Comparison of ENCODE assay signal across 28 cellular contexts in the genomic region with DNA sequence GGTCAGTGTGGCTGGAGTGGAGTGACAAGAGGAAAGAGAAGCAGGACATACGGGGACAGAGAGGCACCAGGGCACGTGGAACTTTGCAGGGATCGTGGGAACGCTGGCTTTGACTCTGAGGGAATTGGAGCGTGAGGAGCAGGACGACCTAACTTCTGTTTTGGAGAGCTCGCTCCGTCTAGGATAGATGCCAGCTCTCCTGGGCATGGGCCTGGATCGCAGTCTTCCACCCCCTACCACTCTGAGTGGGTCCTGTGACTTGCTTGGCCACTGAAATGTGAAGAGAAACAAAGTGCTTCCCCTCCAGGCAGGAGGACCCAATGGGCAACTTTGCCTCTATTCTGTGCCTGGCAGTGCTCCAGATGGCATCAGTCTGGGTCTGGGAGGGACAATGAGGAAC.
"Had no signal": no experiment of that assay in that cellular context is flagged by ENCODE, and none has a peak within 500 bp of the region (broad histone marks: within the 10 kb centered on the region; RNA-seq: fewer than 3 reads in every experiment).

No MANE protein-coding gene starts in this region.

- H3K27me3 ChIP-seq: adrenal gland, brain microvascular endothelial cell, esophagus muscularis mucosa, foreskin keratinocyte, stomach, suprapubic skin, transverse colon had no signal

- FAIRE-seq: astrocyte, islet of Langerhans had no signal

- H3K27ac ChIP-seq: adrenal gland, brain microvascular endothelial cell, esophagus muscularis mucosa, foreskin keratinocyte, skin epidermis, stomach, suprapubic skin, transverse colon, VCaP had no signal

- H3K4me3 ChIP-seq: adrenal gland, esophagus muscularis mucosa, skin epidermis, stomach, suprapubic skin, transverse colon had no signal

- H3K36me3 ChIP-seq: adrenal gland, brain microvascular endothelial cell, esophagus muscularis mucosa, stomach, suprapubic skin, transverse colon had no signal

- DNase-seq: activated CD4-positive, alpha-beta T cell treated with anti-CD3 and anti-CD28 coated beads for 48 hours; activated CD4-positive, alpha-beta T cell treated with anti-CD3 and anti-CD28 coated beads, Interleukin-2, amount 50 U/mL, for 48 hours; activated CD8-positive, alpha-beta memory T cell treated with anti-CD3 and anti-CD28 coated beads for 24 hours; activated CD8-positive, alpha-beta memory T cell treated with anti-CD3 and anti-CD28 coated beads, Interleukin-2, amount 50 U/mL, for 4 hours; activated effector memory CD4-positive, alpha-beta T cell treated with anti-CD3 and anti-CD28 coated beads, Interleukin-2, amount 50 U/mL, for 16 hours; activated naive CD4-positive, alpha-beta T cell treated with anti-CD3 and anti-CD28 coated beads for 36 hours; activated naive CD8-positive, alpha-beta T cell treated with anti-CD3 and anti-CD28 coated beads for 36 hours; activated T-cell treated with anti-CD3 and anti-CD28 coated beads, Interleukin-2, amount 50 U/mL, for 1 hour; adrenal gland; brain microvascular endothelial cell; central memory CD4-positive, alpha-beta T cell; effector CD4-positive, alpha-beta T cell; foreskin keratinocyte; left cardiac atrium; left ventricle myocardium superior; naive thymus-derived CD8-positive, alpha-beta T cell; retina; stimulated activated CD4-positive, alpha-beta T cell treated with anti-CD3 and anti-CD28 coated beads, Interleukin-12 subunit alpha, Interleukin-12 subunit beta, amount 100 ng/mL, for 4 hours; stimulated activated CD4-positive, alpha-beta T cell treated with anti-CD3 and anti-CD28 coated beads, Interleukin-4, amount 100 ng/mL, for 1 hour; stomach; T-helper 1 cell; transverse colon had no signal
